10 cellular contexts compared by ENCODE assay signal in the genomic region with DNA sequence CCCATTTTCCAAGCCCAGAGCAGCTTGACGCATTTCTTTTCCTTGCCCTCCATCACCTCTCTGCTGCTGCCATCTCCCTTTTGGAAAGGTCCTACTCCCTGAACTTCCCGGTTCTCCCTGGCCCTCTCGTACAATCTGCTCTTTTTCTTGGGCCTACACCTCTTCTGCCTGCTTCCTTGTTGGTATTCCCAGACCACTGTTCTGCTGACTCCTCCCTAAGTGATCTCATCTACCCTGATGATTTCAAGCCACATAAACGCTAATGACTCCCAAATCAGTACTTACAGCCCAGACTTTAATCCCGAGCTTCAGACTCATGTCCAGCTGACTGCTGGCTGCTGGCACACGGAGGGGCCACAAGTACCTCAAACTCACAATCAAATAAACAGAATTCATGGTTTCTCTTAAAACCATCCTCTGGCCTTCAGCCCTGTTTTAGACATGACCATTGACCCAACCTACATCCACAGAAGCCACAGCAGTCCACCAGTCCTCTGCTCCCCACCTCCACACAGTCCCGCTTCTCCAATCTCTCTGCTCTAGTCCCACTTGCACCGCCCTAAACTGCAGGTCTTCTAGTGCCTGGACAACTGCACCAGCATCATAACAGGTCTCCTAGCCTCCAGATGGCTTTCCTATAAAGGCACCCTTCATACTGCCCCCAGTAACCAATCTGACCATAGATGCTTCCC. TPM values are rescaled to one million over a fixed set of nuclear protein-coding genes. Genes with fewer than 3 reads are reported as not detected.
DNase-seq lines count a peak whose midpoint lies in the region; ATAC-seq and TF ChIP-seq lines count a peak whose summit lies in the region.
"Had no signal": no experiment of that assay in that cellular context is flagged by ENCODE, and none has a peak within 500 bp of the region (broad histone marks: within the 10 kb centered on the region; RNA-seq: fewer than 3 reads in every experiment).

No MANE protein-coding gene starts in this region.

- in situ Hi-C loops in astrocyte of the cerebellum (cut with HindIII; ENCODE audit: low sequenced_read_pairs) = no loop called here

- no peaks in the 10 kb centered on the region for H3K79me1 ChIP-seq in mesendoderm (ENCODE audit: low read length)

- no peak overlapping the region for H3K23ac ChIP-seq in mesendoderm (ENCODE audit: low read length)

- no peak overlapping the region for H3K18ac ChIP-seq in mesendoderm (ENCODE audit: low read length)

- no peaks in the 10 kb centered on the region for H3K9me3 Mint-ChIP-seq in stimulated activated naive CD8-positive, alpha-beta T cell treated with anti-CD3 and anti-CD28 coated beads, Interleukin-15, Interleukin-2, amounts not matched to agents 100 ng/mL and 50 ng/mL, for 24 hours
- H3K9me3 Mint-ChIP-seq in stimulated activated naive CD8-positive, alpha-beta T cell treated with anti-CD3 and anti-CD28 coated beads, Interleukin-15, amount 100 ng/mL, for 72 hours = no peaks in the 10 kb centered on the region

- no peak overlapping the region for H4K5ac ChIP-seq in mesendoderm (ENCODE audit: low read length)

- H3K36me3 Mint-ChIP-seq in stimulated activated naive CD8-positive, alpha-beta T cell treated with anti-CD3 and anti-CD28 coated beads, Interleukin-15, Interleukin-2, amounts not matched to agents 100 ng/mL and 50 ng/mL, for 24 hours (ENCODE audit: low read depth) = peaks cover 58% of the 10 kb centered on the region

- DNase-seq in stimulated activated naive CD8-positive, alpha-beta T cell treated with anti-CD3 and anti-CD28 coated beads, Interleukin-15, amount 100 ng/mL, for 72 hours = no peak
- DNase-seq in astrocyte of the cerebellum (ENCODE audit: low read depth) (peak; percentile 68), left lobe of liver (ENCODE audit: low spot score) (no peak), mesendoderm (no peak)
- DNase-seq in stimulated activated naive CD4-positive, alpha-beta T cell (lab: John Stamatoyannopoulos, UW) = no peak
- DNase-seq: DND-41 had no signal

- H3K27me3 Mint-ChIP-seq in stimulated activated naive CD8-positive, alpha-beta T cell treated with anti-CD3 and anti-CD28 coated beads, Interleukin-15, Interleukin-2, amounts not matched to agents 100 ng/mL and 50 ng/mL, for 24 hours = no peaks in the 10 kb centered on the region
- H3K27me3 Mint-ChIP-seq in stimulated activated naive CD8-positive, alpha-beta T cell treated with anti-CD3 and anti-CD28 coated beads, Interleukin-15, amount 100 ng/mL, for 72 hours = no peaks in the 10 kb centered on the region

- no peak overlapping the region for H3K56ac ChIP-seq in mesendoderm (ENCODE audit: low read length)

- TF ChIP-seq CTCF in astrocyte of the cerebellum (IDR thresholded peaks at IDR 0.05; ENCODE audit: low read depth, low read length, missing control alignments) = no peak

- no peaks in the 10 kb centered on the region for H3K27me3 ChIP-seq in mesendoderm (ENCODE audit: insufficient read depth, low read length, poor library complexity)

- no peak overlapping the region for H3K4me3 ChIP-seq in astrocyte of the cerebellum (ENCODE audit: low read depth, low read length)
- H3K4me3 ChIP-seq in mesendoderm (ENCODE audit: low read length) = no peak overlapping the region

- no peak overlapping the region for H4K8ac ChIP-seq in mesendoderm (ENCODE audit: low read depth, low read length)

- no peak for ATAC-seq in stimulated activated naive CD8-positive, alpha-beta T cell treated with anti-CD3 and anti-CD28 coated beads, Interleukin-15, amount 100 ng/mL, for 72 hours
- peak; percentile 17 for ATAC-seq in left lobe of liver
- no peak for ATAC-seq in esophagus mucosa
- ATAC-seq in GM19467 (IDR thresholded peaks at IDR 0.05; ENCODE audit: unreplicated experiment) = no peak

- no peak overlapping the region for H2AK5ac ChIP-seq in mesendoderm (ENCODE audit: low read length)

- no peak overlapping the region for H3K4me3 Mint-ChIP-seq in stimulated activated naive CD8-positive, alpha-beta T cell treated with anti-CD3 and anti-CD28 coated beads, Interleukin-15, Interleukin-2, amounts not matched to agents 100 ng/mL and 50 ng/mL, for 24 hours
- no peak overlapping the region for H3K4me3 Mint-ChIP-seq in stimulated activated naive CD8-positive, alpha-beta T cell treated with anti-CD3 and anti-CD28 coated beads, Interleukin-15, amount 100 ng/mL, for 72 hours

- no peaks in the 10 kb centered on the region for H3K79me2 ChIP-seq in mesendoderm (ENCODE audit: control insufficient read depth, insufficient read depth, low read length)
- H3K79me2 ChIP-seq: parathyroid adenoma had no signal

- no peak overlapping the region for H3K4me2 ChIP-seq in mesendoderm (ENCODE audit: low read length)

- H3K4me1 ChIP-seq in mesendoderm (ENCODE audit: control insufficient read depth, low read depth, low read length) = no peaks in the 10 kb centered on the region
- H3K4me1 ChIP-seq: parathyroid adenoma had no signal

- H3K4me1 Mint-ChIP-seq in stimulated activated naive CD8-positive, alpha-beta T cell treated with anti-CD3 and anti-CD28 coated beads, Interleukin-15, Interleukin-2, amounts not matched to agents 100 ng/mL and 50 ng/mL, for 24 hours (ENCODE audit: low read depth) = peaks cover 6% of the 10 kb centered on the region
- H3K4me1 Mint-ChIP-seq in stimulated activated naive CD8-positive, alpha-beta T cell treated with anti-CD3 and anti-CD28 coated beads, Interleukin-15, amount 100 ng/mL, for 72 hours = peaks cover 19% of the 10 kb centered on the region

- no peak overlapping the region for H2BK120ac ChIP-seq in mesendoderm (ENCODE audit: low read depth, low read length)

- WGBS in mesendoderm (ENCODE audit: extremely low coverage, insufficient coverage, low lambda C conversion rate) = no CpG with 5 or more reads among the region's 8 CpGs

- no peaks in the 10 kb centered on the region for H3K36me3 ChIP-seq in mesendoderm (ENCODE audit: control insufficient read depth, insufficient read depth, low read length)

- H2BK5ac ChIP-seq in mesendoderm (ENCODE audit: low read length) = no peak overlapping the region

- no peak overlapping the region for H3K27ac ChIP-seq in mesendoderm (ENCODE audit: low read depth, low read length)
- H3K27ac ChIP-seq: parathyroid adenoma had no signal

- H3K4ac ChIP-seq in mesendoderm (ENCODE audit: low read depth, low read length) = no peak overlapping the region

- H3K9ac ChIP-seq in mesendoderm (ENCODE audit: low read length) = no peak overlapping the region
- H3K9ac ChIP-seq: parathyroid adenoma had no signal

- peak overlapping the region; percentile 1 for H3K27ac Mint-ChIP-seq in stimulated activated naive CD8-positive, alpha-beta T cell treated with anti-CD3 and anti-CD28 coated beads, Interleukin-15, Interleukin-2, amounts not matched to agents 100 ng/mL and 50 ng/mL, for 24 hours
- peak overlapping the region in 1 of 2 donors; percentile 55 for H3K27ac Mint-ChIP-seq in stimulated activated naive CD8-positive, alpha-beta T cell treated with anti-CD3 and anti-CD28 coated beads, Interleukin-15, amount 100 ng/mL, for 72 hours

- H2BK15ac ChIP-seq in mesendoderm (replicated peaks; ENCODE audit: low read depth) = no peak overlapping the region

RNA-seq across cellular contexts. Expression of a gene that starts 57.6 kb away (rescaled TPM):
- total RNA-seq in left lobe of liver (12.4 TPM), esophagus mucosa (34.7 TPM)
- 25.9 TPM for polyA plus RNA-seq in mesendoderm (2013, experiment 1 of 2)
- polyA plus RNA-seq in mesendoderm (2013, experiment 2 of 2) = 25.8 TPM

RNA-seq across cellular contexts. Expression of a gene that starts 57.8 kb away (rescaled TPM):
- 1.4 TPM for total RNA-seq in left lobe of liver
- 0.48 TPM for polyA plus RNA-seq in mesendoderm (2013, experiment 1 of 2)
- polyA plus RNA-seq in mesendoderm (2013, experiment 2 of 2) = 0.50 TPM
- total RNA-seq in esophagus mucosa = 1.4 TPM
